8 cellular contexts compared by ENCODE assay signal in the genomic region with DNA sequence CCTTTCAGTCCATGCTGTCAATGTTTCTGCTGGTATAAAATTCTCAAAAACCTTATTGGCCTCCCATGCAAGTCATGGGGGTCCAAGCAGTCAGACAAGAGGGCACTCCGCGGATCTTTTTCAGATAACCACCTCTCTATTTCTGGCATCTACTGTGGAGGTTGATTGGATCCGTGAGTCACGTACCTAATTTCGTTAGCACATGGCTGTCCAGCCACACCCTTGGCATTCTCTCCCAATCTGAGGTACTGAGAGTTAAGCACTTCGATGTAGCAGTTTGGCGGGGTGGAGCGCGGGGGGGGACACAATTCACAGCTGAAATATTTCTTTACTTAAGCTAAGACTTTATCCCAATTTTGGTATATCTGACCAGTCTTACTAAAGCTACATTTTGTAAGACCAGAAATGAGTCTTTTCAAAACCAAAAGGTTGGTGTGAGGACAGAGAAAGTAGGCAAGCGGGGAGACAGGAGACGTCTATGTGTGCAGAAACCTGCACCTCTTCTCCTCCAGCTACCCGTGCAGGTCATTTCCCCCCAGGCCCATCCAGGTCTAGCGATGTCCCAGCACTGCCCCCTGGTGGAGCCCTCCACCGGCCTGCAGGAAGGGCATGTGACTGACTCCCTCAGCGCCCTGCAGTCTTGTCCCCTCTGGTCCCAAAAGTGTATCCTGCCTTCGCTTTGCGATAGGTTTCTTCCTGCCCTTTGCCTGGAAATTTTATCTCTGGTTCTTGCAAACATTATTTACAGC.
A peak's percentile ranks its signal among the peaks of the same experiment; 100 is the strongest.
DNase-seq lines count a peak whose midpoint lies in the region; ATAC-seq and TF ChIP-seq lines count a peak whose summit lies in the region.

No MANE protein-coding gene starts in this region.

- DNase-seq in D341Med (ENCODE audit: low spot score) (peak; percentile 41), activated B cell treated with CpG ODN at 0.5 μM for 24 hours (peak; percentile 32), osteocyte (ENCODE audit: extremely low spot score, unreplicated experiment) (no peak), hippocampal formation (lab: John Stamatoyannopoulos, UW) (no peak), NOMO-1 treated with dmso at 0.1 percent for 144 hours (lab: John Stamatoyannopoulos, UW; ENCODE audit: unreplicated experiment) (no peak)
- peak; percentile 3 to 25 (median 12) for DNase-seq in effector memory CD4-positive, alpha-beta T cell

- TF ChIP-seq CTCF in activated B cell treated with CpG ODN at 0.5 μM for 24 hours (IDR thresholded peaks at IDR 0.05) (no peak), osteocyte (IDR thresholded peaks at IDR 0.05) (peak; percentile 50)

- H3K27me3 Mint-ChIP-seq in activated B cell treated with CpG ODN at 0.5 μM for 24 hours (no peaks in the 10 kb centered on the region), osteocyte (ENCODE audit: unreplicated experiment) (no peaks in the 10 kb centered on the region)

- CTCF ChIA-PET in activated B cell treated with CpG ODN at 0.5 μM for 24 hours (lab: Charles Lee), result interaction anchor here (0.7 to 4.1 kb wide), 7 partner anchors 9 to 862 kb away, joined by 3 to 43 read pairs (median 3); no protein-coding TSS in a partner anchor

- POLR2A ChIA-PET in activated B cell treated with CpG ODN at 0.5 μM for 24 hours (lab: Charles Lee), result no interaction called here

- H3K27ac Mint-ChIP-seq in activated B cell treated with CpG ODN at 0.5 μM for 24 hours, result no peak overlapping the region
- peak overlapping the region; percentile 29 for H3K27ac Mint-ChIP-seq in osteocyte (ENCODE audit: unreplicated experiment)

- no peaks in the 10 kb centered on the region for H3K4me1 Mint-ChIP-seq in activated B cell treated with CpG ODN at 0.5 μM for 24 hours
- peaks cover 22% of the 10 kb centered on the region for H3K4me1 Mint-ChIP-seq in osteocyte (ENCODE audit: unreplicated experiment)

- intact Hi-C loops in activated B cell treated with CpG ODN at 0.5 μM for 24 hours (cut with micrococcal nuclease), result loop anchor here (1.0 to 2.0 kb wide), 3 partner anchors 89 to 771 kb away; no protein-coding TSS in a partner anchor

- no peak overlapping the region for H3K27ac ChIP-seq in effector memory CD4-positive, alpha-beta T cell (ENCODE audit: insufficient read depth, low read length, poor library complexity, severe bottlenecking)

- no peaks in the 10 kb centered on the region for H3K27me3 ChIP-seq in effector memory CD4-positive, alpha-beta T cell (replicated peaks; ENCODE audit: control insufficient read depth, insufficient read depth, low read length, poor library complexity, severe bottlenecking)

- H3K9me3 ChIP-seq in effector memory CD4-positive, alpha-beta T cell (ENCODE audit: control insufficient read depth, low read length), result no peaks in the 10 kb centered on the region

- no peaks in the 10 kb centered on the region for H3K36me3 Mint-ChIP-seq in activated B cell treated with CpG ODN at 0.5 μM for 24 hours (ENCODE audit: low read depth)
- peaks cover 16% of the 10 kb centered on the region for H3K36me3 Mint-ChIP-seq in osteocyte (ENCODE audit: unreplicated experiment)

- H3K36me3 ChIP-seq in effector memory CD4-positive, alpha-beta T cell (ENCODE audit: control insufficient read depth, insufficient read depth, low read length), result no peaks in the 10 kb centered on the region

- H3K9me3 Mint-ChIP-seq in activated B cell treated with CpG ODN at 0.5 μM for 24 hours (no peaks in the 10 kb centered on the region), osteocyte (ENCODE audit: unreplicated experiment) (peaks cover 3% of the 10 kb centered on the region)

- H3K4me1 ChIP-seq in effector memory CD4-positive, alpha-beta T cell (ENCODE audit: control insufficient read depth, insufficient read depth, low read length, poor library complexity, severe bottlenecking), result no peaks in the 10 kb centered on the region

- ATAC-seq in HG03354 (IDR thresholded peaks at IDR 0.05; ENCODE audit: poor library complexity, severe bottlenecking, unreplicated experiment) (peak; percentile 89), activated B cell treated with CpG ODN at 0.5 μM for 24 hours (ENCODE audit: low read depth) (no peak), HG02610 (IDR thresholded peaks at IDR 0.05; ENCODE audit: unreplicated experiment) (no peak)

- H3K4me3 ChIP-seq in effector memory CD4-positive, alpha-beta T cell (ENCODE audit: insufficient read depth, low read depth, low read length, poor library complexity, severe bottlenecking), result no peak overlapping the region

- H3K4me3 Mint-ChIP-seq in activated B cell treated with CpG ODN at 0.5 μM for 24 hours (no peak overlapping the region), osteocyte (ENCODE audit: unreplicated experiment) (no peak overlapping the region)

Comparison
In these comparisons a context has a peak if more than half of its experiments do, and no peak if none do; other contexts are left out.
1. DNase-seq: peak in D341Med (single experiment), activated B cell treated with CpG ODN at 0.5 μM for 24 hours (single experiment) and effector memory CD4-positive, alpha-beta T cell (3 of 3); none in osteocyte (single experiment), hippocampal formation (0 of 2) and NOMO-1 treated with dmso at 0.1 percent for 144 hours (single experiment).